ENCODE assay signal across 19 cellular contexts in the genomic region with DNA sequence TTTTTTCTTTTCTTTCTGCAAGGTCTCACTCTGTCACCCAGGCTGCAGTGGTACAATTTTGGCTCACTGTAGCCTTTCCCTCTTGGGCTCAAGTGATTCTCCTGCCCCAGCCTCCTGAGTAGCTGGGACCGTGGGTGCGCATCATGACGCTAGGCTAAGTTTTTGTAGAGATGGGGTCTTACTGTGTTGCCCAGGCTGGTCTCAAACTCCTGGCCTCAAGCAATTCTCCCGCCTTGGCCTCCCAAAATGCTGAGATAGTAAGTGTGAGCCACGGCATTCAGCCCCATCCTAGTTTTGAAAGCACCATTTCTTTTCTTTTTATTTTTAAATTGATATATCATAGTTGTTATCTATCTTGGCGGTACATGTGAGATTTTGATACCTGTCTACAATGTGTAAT.
"Had no signal": no experiment of that assay in that cellular context is flagged by ENCODE, and none has a peak within 500 bp of the region (broad histone marks: within the 10 kb centered on the region; RNA-seq: fewer than 3 reads in every experiment).

No MANE protein-coding gene starts in this region.

- H2AFZ ChIP-seq: neural progenitor cell had no signal

- H3K27me3 Mint-ChIP-seq: activated naive CD4-positive, alpha-beta T cell treated with anti-CD3 and anti-CD28 coated beads, Interleukin-2, amount 50 U/mL, for 24 hours; progenitor cell of endocrine pancreas had no signal

- H3K9ac ChIP-seq: neural progenitor cell had no signal

- H3K4me2 ChIP-seq: neural progenitor cell had no signal

- H3K36me3 ChIP-seq: neural progenitor cell had no signal

- H3K4me3 Mint-ChIP-seq: endodermal cell, neural progenitor cell had no signal

- H3K4me3 ChIP-seq: left lung, neural progenitor cell, testis, upper lobe of left lung had no signal

- ATAC-seq: SK-N-SH treated with all-trans-retinoic acid at 6 μM for 48 hours had no signal

- H3K27me3 ChIP-seq: left lung, neural progenitor cell, testis, upper lobe of left lung had no signal

- H3K9me3 ChIP-seq: left lung, testis, upper lobe of left lung had no signal

- H3K27ac ChIP-seq: epithelial cell of prostate, left lung, neural progenitor cell, testis had no signal

- H3K9me3 Mint-ChIP-seq: activated naive CD4-positive, alpha-beta T cell treated with anti-CD3 and anti-CD28 coated beads, Interleukin-2, amount 50 U/mL, for 24 hours; endodermal cell; neural progenitor cell had no signal

- DNase-seq: activated CD4-positive, alpha-beta T cell treated with anti-CD3 and anti-CD28 coated beads, Interleukin-2, amount 50 U/mL, for 4 hours; activated effector memory CD4-positive, alpha-beta T cell treated with anti-CD3 and anti-CD28 coated beads, Interleukin-2, amount 50 U/mL, for 16 hours; amniotic stem cell; endodermal cell; kidney; left lung; right cardiac atrium; small intestine; stimulated activated CD4-positive, alpha-beta T cell treated with anti-CD3 and anti-CD28 coated beads, Interleukin-15, amount 100 ng/mL, for 24 hours; stimulated activated CD4-positive, alpha-beta T cell treated with anti-CD3 and anti-CD28 coated beads, Interleukin-4, amount 100 ng/mL, for 1 hour; T-helper 1 cell; T-helper 9 cell; testis; upper lobe of left lung had no signal

- H3K27ac Mint-ChIP-seq: endodermal cell, neural progenitor cell had no signal
